8 cellular contexts compared by ENCODE assay signal in the genomic region with DNA sequence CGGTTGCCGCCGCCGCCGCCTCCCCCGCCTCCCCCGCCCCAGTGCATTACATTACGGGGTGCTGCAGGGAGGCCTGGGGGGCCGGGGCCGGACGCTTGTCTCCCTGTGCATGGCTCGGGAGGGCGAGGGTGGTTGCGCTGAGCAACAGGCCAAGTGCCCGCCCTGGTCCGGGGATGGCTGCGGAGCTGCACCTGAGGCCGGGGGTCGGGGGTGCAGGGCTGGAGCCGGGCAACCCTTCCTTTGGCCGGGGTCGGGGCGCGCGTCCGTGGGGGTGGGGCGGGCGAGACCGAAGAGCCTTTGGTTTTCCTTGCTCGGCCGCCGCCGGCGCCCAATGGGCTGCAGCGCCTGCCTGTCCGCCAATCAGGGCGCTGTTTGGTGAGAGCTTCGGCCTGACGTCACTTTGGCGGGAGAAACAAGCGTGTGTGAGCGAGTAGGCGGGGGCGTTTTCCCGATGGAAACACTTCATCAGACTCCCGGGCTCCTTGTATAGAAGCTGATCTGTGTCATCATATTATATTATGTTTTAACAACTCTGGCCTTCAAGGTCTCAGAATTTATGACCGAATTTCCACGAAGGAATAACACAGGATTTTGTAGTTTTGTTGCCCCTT. TPM values are rescaled to one million over a fixed set of nuclear protein-coding genes. Genes with fewer than 3 reads are reported as not detected.
DNase-seq lines count a peak whose midpoint lies in the region; ATAC-seq and TF ChIP-seq lines count a peak whose summit lies in the region.

No MANE protein-coding gene starts in this region.

- ATAC-seq in GM19351 (IDR thresholded peaks at IDR 0.05; ENCODE audit: unreplicated experiment) (peak; percentile 63), HG03521 (IDR thresholded peaks at IDR 0.05; ENCODE audit: unreplicated experiment) (peak; percentile 43), left lung (peak; percentile 87)

- H3K9me3 ChIP-seq in left lung, result no peaks in the 10 kb centered on the region

- intact Hi-C loops in left lung (cut with DNase I), result no loop called here

- H3K27me3 ChIP-seq in left lung, result no peaks in the 10 kb centered on the region

- H3K4me1 ChIP-seq in left lung, result peaks cover 4 to 28% of the 10 kb centered on the region in 2 donors

- H3K4me3 ChIP-seq in left lung, result peak overlapping the region; percentile 88 to 97

- TF ChIP-seq CTCF in left lung (IDR thresholded peaks at IDR 0.05), result no peak

- H3K27ac ChIP-seq in left lung, result peak overlapping the region; percentile 89 to 90

- H3K36me3 ChIP-seq in left lung, result peaks cover 0 to 10% of the 10 kb centered on the region in 2 donors

- DNase-seq in AML-193 (lab: John Stamatoyannopoulos, UW) (peak; percentile 93), NCI-H69 (lab: John Stamatoyannopoulos, UW) (peak; percentile 98), dermis blood vessel endothelial cell (peak; percentile 96), left lung (peak; percentile 95 to 96)
- peak; percentile 74 to 75 for DNase-seq in activated CD4-positive, alpha-beta T cell treated with anti-CD3 and anti-CD28 coated beads, Interleukin-2, amount 50 U/mL, for 4 hours
- DNase-seq in stimulated activated CD4-positive, alpha-beta T cell treated with anti-CD3 and anti-CD28 coated beads, Interleukin-1b, Interleukin-23, amount 100 ng/mL, for 48 hours, result peak; percentile 92

RNA-seq across cellular contexts. Expression of a gene that starts 1.0 kb away (rescaled TPM):
- total RNA-seq in dermis blood vessel endothelial cell (20.2 and 23.3 TPM in 2 replicates), left lung (10 to 100 TPM; 19.9 to 27.3 TPM)

RNA-seq across cellular contexts. Expression of a gene that starts 48.7 kb away (rescaled TPM):
- total RNA-seq in dermis blood vessel endothelial cell, result 18.9 and 32.2 TPM in 2 replicates
- 10 to 100 TPM; 32.1 to 35.4 TPM for total RNA-seq in left lung

RNA-seq across cellular contexts. Expression of a gene that starts 58.9 kb away (rescaled TPM):
- 24.5 and 29.5 TPM in 2 replicates for total RNA-seq in dermis blood vessel endothelial cell
- total RNA-seq in left lung, result 10 to 100 TPM; 43.9 to 53.9 TPM

Comparison
In these comparisons a context has a peak if more than half of its experiments do, and no peak if none do; other contexts are left out.
1. Peak in every context shown above with its lines: DNase-seq, ATAC-seq, H3K4me3 ChIP-seq and H3K27ac ChIP-seq.